In genomic region chr16:25036561-25036960, GRCh38 we compare ENCODE assay signal across 29 cellular contexts.
"Had no signal": no experiment of that assay in that cellular context is flagged by ENCODE, and none has a peak within 500 bp of the region (broad histone marks: within the 10 kb centered on the region; RNA-seq: fewer than 3 reads in every experiment).

No MANE protein-coding gene starts in this region.

- DNase-seq: activated CD4-positive, alpha-beta T cell treated with anti-CD3 and anti-CD28 coated beads for 1 hour; activated CD4-positive, alpha-beta T cell treated with anti-CD3 and anti-CD28 coated beads, Interleukin-2, amount 50 U/mL, for 1 hour; activated CD8-positive, alpha-beta T cell treated with anti-CD3 and anti-CD28 coated beads for 36 hours; activated naive CD4-positive, alpha-beta T cell; activated T-cell treated with anti-CD3 and anti-CD28 coated beads, Interleukin-2, amount 50 U/mL, for 4 hours; adrenal gland; aorta; dorsolateral prefrontal cortex; effector memory CD4-positive, alpha-beta T cell; gastrocnemius medialis; glutamatergic neuron; islet precursor cell; left ventricle myocardium inferior; mucosa of descending colon; posterior cingulate gyrus; right cardiac atrium; stimulated activated CD4-positive, alpha-beta T cell treated with anti-CD3 and anti-CD28 coated beads, Interleukin-2, amount 100 ng/mL, for 48 hours; stimulated activated naive CD8-positive, alpha-beta T cell treated with anti-CD3 and anti-CD28 coated beads, Interleukin-15, Interleukin-2, amounts not matched to agents 100 U/mL and 50 U/mL, for 24 hours; T-helper 2 cell; testis; uterus had no signal

- H3K27me3 Mint-ChIP-seq: activated CD8-positive, alpha-beta T cell treated with anti-CD3 and anti-CD28 coated beads for 36 hours; natural killer cell treated with Interleukin-12 subunit alpha and Interleukin-12 subunit beta and Interleukin-15 and Interleukin-18, amount 100 ng/mL, for 72 hours had no signal

- H3K27me3 ChIP-seq: adrenal gland, dorsolateral prefrontal cortex, gastrocnemius medialis, testis, uterus had no signal

- H3K9me3 ChIP-seq: adrenal gland, gastrocnemius medialis, left ventricle myocardium inferior, mucosa of descending colon, testis, uterus had no signal

- H3K27ac ChIP-seq: adrenal gland, coronary artery, dorsolateral prefrontal cortex, gastrocnemius medialis, left ventricle myocardium inferior, testis, uterus had no signal

- H3K4me1 ChIP-seq: testis had no signal

- ATAC-seq: activated CD8-positive, alpha-beta T cell treated with anti-CD3 and anti-CD28 coated beads for 36 hours; activated naive CD4-positive, alpha-beta T cell treated with anti-CD3 and anti-CD28 coated beads, Interleukin-2, amount 50 U/mL, for 72 hours; activated T-cell treated with anti-CD3 and anti-CD28 coated beads, Interleukin-2, amount 50 U/mL, for 4 hours; gastrocnemius medialis; mucosa of descending colon; natural killer cell treated with Interleukin-12 subunit alpha and Interleukin-12 subunit beta and Interleukin-15 and Interleukin-18, amount 100 ng/mL, for 72 hours; right cardiac atrium; stimulated activated naive CD8-positive, alpha-beta T cell treated with anti-CD3 and anti-CD28 coated beads, Interleukin-15, Interleukin-2, amounts not matched to agents 100 U/mL and 50 U/mL, for 24 hours; WTC11 had no signal

- H3K36me3 Mint-ChIP-seq: activated naive CD4-positive, alpha-beta T cell treated with anti-CD3 and anti-CD28 coated beads, Interleukin-2, amount 50 U/mL, for 72 hours; brain; natural killer cell treated with Interleukin-12 subunit alpha and Interleukin-12 subunit beta and Interleukin-15 and Interleukin-18, amount 100 ng/mL, for 72 hours; type B pancreatic cell; WTC11 had no signal

- H3K27ac Mint-ChIP-seq: activated CD8-positive, alpha-beta T cell treated with anti-CD3 and anti-CD28 coated beads for 36 hours; activated naive CD4-positive, alpha-beta T cell treated with anti-CD3 and anti-CD28 coated beads, Interleukin-2, amount 50 U/mL, for 72 hours; activated T-helper 2 cell treated with anti-CD3 and anti-CD28 coated beads, Interferon-gamma antibody, Interleukin-2, Interleukin-4, amounts not matched to agents 10 μg/mL and 5 μg/mL and 100 μg/mL, durations not matched to agents 14 hours and 24 hours and 36 hours; brain; type B pancreatic cell; WTC11 had no signal

- H3K4me3 Mint-ChIP-seq: activated CD8-positive, alpha-beta T cell treated with anti-CD3 and anti-CD28 coated beads for 36 hours; activated T-cell treated with anti-CD3 and anti-CD28 coated beads, Interleukin-2, amount 50 U/mL, for 4 hours; natural killer cell treated with Interleukin-12 subunit alpha and Interleukin-12 subunit beta and Interleukin-15 and Interleukin-18, amount 100 ng/mL, for 72 hours; type B pancreatic cell; WTC11 had no signal

- H3K9me3 Mint-ChIP-seq: activated CD8-positive, alpha-beta T cell treated with anti-CD3 and anti-CD28 coated beads for 36 hours; activated naive CD4-positive, alpha-beta T cell treated with anti-CD3 and anti-CD28 coated beads, Interleukin-2, amount 50 U/mL, for 72 hours; activated T-cell treated with anti-CD3 and anti-CD28 coated beads, Interleukin-2, amount 50 U/mL, for 4 hours; activated T-helper 2 cell treated with anti-CD3 and anti-CD28 coated beads, Interferon-gamma antibody, Interleukin-2, Interleukin-4, amounts not matched to agents 10 μg/mL and 5 μg/mL and 100 μg/mL, durations not matched to agents 14 hours and 24 hours and 36 hours; brain; natural killer cell treated with Interleukin-12 subunit alpha and Interleukin-12 subunit beta and Interleukin-15 and Interleukin-18, amount 100 ng/mL, for 72 hours; type B pancreatic cell; WTC11 had no signal

- H3K36me3 ChIP-seq: adrenal gland, gastrocnemius medialis, left ventricle myocardium inferior, uterus had no signal

- H3K4me3 ChIP-seq: adrenal gland, coronary artery, gastrocnemius medialis, left ventricle myocardium inferior, lung, mucosa of descending colon, testis, uterus had no signal
